ENCODE assay signal across 20 cellular contexts in the genomic region with DNA sequence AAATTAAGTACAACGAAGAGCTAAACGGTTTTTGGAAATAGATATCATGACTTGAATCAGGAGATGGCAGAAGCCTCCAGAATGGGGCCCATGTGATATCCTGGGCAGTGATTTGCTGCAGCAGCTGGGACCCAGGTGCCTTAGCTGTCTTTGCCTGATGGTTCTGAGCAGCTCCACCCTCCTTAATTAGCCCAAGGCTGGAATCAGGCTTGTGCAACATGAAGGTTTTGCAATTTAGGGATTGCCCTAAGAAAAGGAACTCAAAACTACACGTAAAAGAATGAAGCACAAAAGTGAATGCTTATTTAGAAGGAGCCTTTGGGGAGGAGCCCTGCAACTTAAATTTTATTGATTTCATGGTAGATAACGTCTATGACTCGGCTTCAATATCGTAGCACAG. TPM values are rescaled to one million over a fixed set of nuclear protein-coding genes. Genes with fewer than 3 reads are reported as not detected.
DNase-seq lines count a peak whose midpoint lies in the region; ATAC-seq and TF ChIP-seq lines count a peak whose summit lies in the region.
"Had no signal": no experiment of that assay in that cellular context is flagged by ENCODE, and none has a peak within 500 bp of the region (broad histone marks: within the 10 kb centered on the region; RNA-seq: fewer than 3 reads in every experiment).

No MANE protein-coding gene starts in this region.

- CTCF ChIA-PET in mammary epithelial cell (lab: Charles Lee; ENCODE audit: low non-redundant PET): no interaction called here

- 68% methylated on average over 6 of the region's 6 CpGs for WGBS in mammary epithelial cell (ENCODE audit: low coverage, missing lambda C conversion rate)

- H3K9me3 ChIP-seq in mammary epithelial cell (replicated peaks; ENCODE audit: insufficient read depth, low read length): no peaks in the 10 kb centered on the region
- H3K9me3 ChIP-seq: BLaER1, SJSA1 had no signal

- H4K20me1 ChIP-seq in mammary epithelial cell (ENCODE audit: insufficient read depth, low read length): no peaks in the 10 kb centered on the region
- H4K20me1 ChIP-seq: BLaER1 had no signal

- H3K4me1 Mint-ChIP-seq in nephron progenitor cell: peaks cover 23% of the 10 kb centered on the region

- no peaks in the 10 kb centered on the region for H3K4me1 ChIP-seq in mammary epithelial cell (ENCODE audit: insufficient read depth, low read length)
- H3K4me1 ChIP-seq: SJSA1 had no signal

- DNase-seq in CD1c-positive myeloid dendritic cell (ENCODE audit: extremely low spot score): peak; percentile 62
- DNase-seq in NOMO-1 (lab: John Stamatoyannopoulos, UW; ENCODE audit: unreplicated experiment in 2 of 2): peak; percentile 56 to 58
- DNase-seq in mammary epithelial cell: peak; percentile 49
- no peak for DNase-seq in nephron progenitor cell
- DNase-seq in DMS53 treated with DMSO at 0.1 percent for 48 hours (lab: John Stamatoyannopoulos, UW; ENCODE audit: unreplicated experiment): no peak
- no peak for DNase-seq in NCI-H446 (lab: John Stamatoyannopoulos, UW)
- DNase-seq in A172 (ENCODE audit: low spot score): no peak
- DNase-seq: COR-L47, DMS153, GM23248, NCI-H1105 treated with DMSO at 0.1 percent for 48 hours, NCI-H187 treated with DMSO at 0.1 percent for 48 hours, NCI-H446 treated with DMSO at 0.1 percent for 48 hours, NCI-H82, RPMI8226 had no signal

- H2AFZ ChIP-seq in mammary epithelial cell (ENCODE audit: low read depth, low read length): no peak overlapping the region
- H2AFZ ChIP-seq: GM23248 had no signal

- no peaks in the 10 kb centered on the region for H3K27me3 ChIP-seq in mammary epithelial cell (ENCODE audit: insufficient read depth, low read length)
- H3K27me3 ChIP-seq: BLaER1, SJSA1 had no signal

- H3K36me3 Mint-ChIP-seq in nephron progenitor cell (ENCODE audit: low read depth): no peaks in the 10 kb centered on the region

- H3K27ac Mint-ChIP-seq in nephron progenitor cell: peak overlapping the region; percentile 44

- H3K9ac ChIP-seq in mammary epithelial cell (ENCODE audit: insufficient read depth, low read length): no peak overlapping the region
- H3K9ac ChIP-seq: BLaER1, GM23248 had no signal

- no peak overlapping the region for H3K4me3 ChIP-seq in mammary epithelial cell (replicated peaks in 1 of 3; ENCODE audit: insufficient read depth in 1 of 3, low read depth in 2 of 3, low read length in 3 of 3)
- H3K4me3 ChIP-seq: BLaER1, GM23248, SJSA1 had no signal

- H3K27me3 Mint-ChIP-seq in nephron progenitor cell (ENCODE audit: low read depth, poor library complexity): peaks cover 7% of the 10 kb centered on the region

- no peak overlapping the region for H3K27ac ChIP-seq in mammary epithelial cell (ENCODE audit: insufficient read depth, low read depth, low read length)
- H3K27ac ChIP-seq: BLaER1, GM23248, HL-60, SJSA1 had no signal

- no peaks in the 10 kb centered on the region for H3K9me3 Mint-ChIP-seq in nephron progenitor cell

- dilution Hi-C loops in mammary epithelial cell (cut with HindIII; ENCODE audit: low sequenced_read_pairs): loop anchor here (5.0 kb wide), 1 partner anchor 53 kb away; a partner anchor contains a TSS

- H3K79me2 ChIP-seq in mammary epithelial cell (ENCODE audit: insufficient read depth, low read length): no peaks in the 10 kb centered on the region

- no TSS peak for BruUV-seq in mammary epithelial cell (replicated peaks; lab: Mats Ljungman, UMichigan)

- intact Hi-C loops in mammary epithelial cell (cut with micrococcal nuclease): no loop called here

- TF ChIP-seq CTCF in mammary epithelial cell (conservative IDR thresholded peaks at IDR 0.05 in 1 of 2, IDR thresholded peaks at IDR 0.05 in 1 of 2; ENCODE audit: extremely low read depth in 1 of 2, insufficient read depth in 1 of 2, low read depth in 1 of 2, low read length in 2 of 2) (no peak), nephron progenitor cell (IDR thresholded peaks at IDR 0.05) (no peak)

- H3K36me3 ChIP-seq in mammary epithelial cell (ENCODE audit: insufficient read depth, low read length): no peaks in the 10 kb centered on the region
- H3K36me3 ChIP-seq: BLaER1, SJSA1 had no signal

- in situ Hi-C loops in mammary epithelial cell (cut with MboI; ENCODE audit: low sequenced_read_pairs in 2 of 2): loop anchor here in 1 of 2 donors (25.0 kb wide), 1 partner anchor 292 kb away; no protein-coding TSS in a partner anchor

- no peak for ATAC-seq in GM21360 (IDR thresholded peaks at IDR 0.05; ENCODE audit: unreplicated experiment)

- no peak overlapping the region for H3K4me2 ChIP-seq in mammary epithelial cell (ENCODE audit: insufficient read depth, low read depth, low read length)
- H3K4me2 ChIP-seq: BLaER1 had no signal

- H3K4me3 Mint-ChIP-seq in nephron progenitor cell: no peak overlapping the region

RNA-seq across cellular contexts. Expression of a gene that starts 17.3 kb away (rescaled TPM):
- 100 to 1,000 TPM; 130 to 159 TPM for total RNA-seq in mammary epithelial cell
- polyA plus RNA-seq in mammary epithelial cell: 97.7 TPM
- 111 TPM for polyA minus RNA-seq in mammary epithelial cell
- 48.9 and 59.9 TPM in 2 replicates for total RNA-seq in A172 (2014; rRNA removed; shearing (Covaris generic))

RNA-seq across cellular contexts. Expression of a gene that starts 21.8 kb away (rescaled TPM):
- total RNA-seq in mammary epithelial cell: not detected
- polyA plus RNA-seq in mammary epithelial cell: not detected
- not detected for polyA minus RNA-seq in mammary epithelial cell
- 0.02 TPM in 1 of 2 replicates, not detected in the other for total RNA-seq in A172 (2014; rRNA removed; shearing (Covaris generic))
- total RNA-seq: GM23248, OCI-LY7, SJSA1 had no signal
- polyA plus RNA-seq: GM23248 had no signal

RNA-seq across cellular contexts. Expression of a gene that starts 55.4 kb away (rescaled TPM):
- under 1 TPM in 1 of 2 donors, not detected in 1; under 0.01 TPM for total RNA-seq in mammary epithelial cell
- polyA plus RNA-seq in mammary epithelial cell: not detected
- not detected for polyA minus RNA-seq in mammary epithelial cell
- not detected in 2 replicates for total RNA-seq in A172 (2014; rRNA removed; shearing (Covaris generic))
- total RNA-seq: GM23248, OCI-LY7, SJSA1 had no signal
- polyA plus RNA-seq: GM23248 had no signal

Comparison
In these comparisons a context has a peak if more than half of its experiments do, and no peak if none do; other contexts are left out.
1. DNase-seq: peak in CD1c-positive myeloid dendritic cell (single experiment), NOMO-1 (2 of 2) and mammary epithelial cell (single experiment); none in nephron progenitor cell (single experiment), DMS53 treated with DMSO at 0.1 percent for 48 hours (single experiment), NCI-H446 (0 of 2) and A172 (single experiment).